Comparison of ENCODE assay signal across 1 cellular context in genomic region chr15:41493205-41493901, GRCh38.
A peak's percentile ranks its signal among the peaks of the same experiment; 100 is the strongest.
TF ChIP-seq lines count a peak whose summit lies in the region.

Gene ITPKA, plus strand, starts transcription at chr15:41493874. Its CDS starts 54 bp downstream, at chr15:41493928.

TF ChIP-seq in HepG2, 621 proteins besides CTCF, POLR2A, EP300 and RAD21 (continued from another document):
- TF ChIP-seq ZBED4 (CRISPR knock-in tag; IDR thresholded peaks at IDR 0.05; ENCODE audit: borderline replicate concordance) (0 out of 2 replicates have a peak, but pooled peaks have one; percentile 67), FOXK2 (IDR thresholded peaks at IDR 0.05) (no peak), ZNF607 (CRISPR knock-in tag; IDR thresholded peaks at IDR 0.05; ENCODE audit: borderline replicate concordance) (peak; percentile 60; the same call in 1 of the 2 replicates), ZNF136 (CRISPR knock-in tag; IDR thresholded peaks at IDR 0.05; ENCODE audit: low read depth) (0 out of 2 replicates have a peak, but pooled peaks have one; percentile 28), ZNF510 (CRISPR knock-in tag; IDR thresholded peaks at IDR 0.05; ENCODE audit: low read depth) (0 out of 2 replicates have a peak, but pooled peaks have one; percentile 61), MEIS1 (CRISPR knock-in tag; IDR thresholded peaks at IDR 0.05; ENCODE audit: borderline replicate concordance) (peak; percentile 72), ZBTB10 (CRISPR knock-in tag; IDR thresholded peaks at IDR 0.05; ENCODE audit: borderline replicate concordance) (peak; percentile 44; the same call in 1 of the 2 replicates), RARA (CRISPR knock-in tag; IDR thresholded peaks at IDR 0.05) (0 out of 2 replicates have a peak, but pooled peaks have one; percentile 30), ZNF777 (CRISPR knock-in tag; IDR thresholded peaks at IDR 0.05) (0 out of 2 replicates have a peak, but pooled peaks have one; percentile 55), ARNTL (CRISPR knock-in tag; IDR thresholded peaks at IDR 0.05) (peak; percentile 67; the same call in 1 of the 2 replicates), ZSCAN29 (CRISPR knock-in tag; conservative IDR thresholded peaks at IDR 0.05) (0 out of 2 replicates have a peak, but pooled peaks have one; percentile 54), ATF7-NPFF (CRISPR knock-in tag; IDR thresholded peaks at IDR 0.05; ENCODE audit: low read depth) (peak; percentile 67), MXI1 (IDR thresholded peaks at IDR 0.05; ENCODE audit: borderline replicate concordance, low read depth, low read length) (peak; percentile 56; the same call in 1 of the 3 replicates), BCL3 (CRISPR knock-in tag; IDR thresholded peaks at IDR 0.05) (0 out of 2 replicates have a peak, but pooled peaks have one; percentile 65), ARNT2 (CRISPR knock-in tag; IDR thresholded peaks at IDR 0.05; ENCODE audit: low read depth) (peak; percentile 24), NFKBIZ (CRISPR knock-in tag; IDR thresholded peaks at IDR 0.05) (no peak), THAP11 (CRISPR knock-in tag; IDR thresholded peaks at IDR 0.05) (peak; percentile 48; the same call in 1 of the 2 replicates), FLYWCH1 (CRISPR knock-in tag; IDR thresholded peaks at IDR 0.05) (no peak), ZNF432 (CRISPR knock-in tag; IDR thresholded peaks at IDR 0.05; ENCODE audit: borderline replicate concordance) (no peak), ZNF460 (CRISPR knock-in tag; IDR thresholded peaks at IDR 0.05; ENCODE audit: borderline replicate concordance) (no peak), ZNF782 (CRISPR knock-in tag; IDR thresholded peaks at IDR 0.05; ENCODE audit: borderline replicate concordance) (peak; percentile 75; the same call in 1 of the 2 replicates), IKZF5 (CRISPR knock-in tag; IDR thresholded peaks at IDR 0.05) (peak; percentile 34; the same call in 1 of the 2 replicates), ZMYM3 (CRISPR knock-in tag; IDR thresholded peaks at IDR 0.05) (peak; percentile 58; the same call in 1 of the 2 replicates), KDM3A (CRISPR knock-in tag; IDR thresholded peaks at IDR 0.05; ENCODE audit: low read depth) (peak; percentile 39; the same call in 1 of the 2 replicates), FOXP4 (CRISPR knock-in tag; IDR thresholded peaks at IDR 0.05) (peak; percentile 22; the same call in 1 of the 2 replicates), THAP8 (CRISPR knock-in tag; IDR thresholded peaks at IDR 0.05; ENCODE audit: borderline replicate concordance) (0 out of 2 replicates have a peak, but pooled peaks have one; percentile 57), SKI (IDR thresholded peaks at IDR 0.05; ENCODE audit: partially characterized antibody) (peak; percentile 53), GZF1 (CRISPR knock-in tag; IDR thresholded peaks at IDR 0.05) (peak; percentile 73; the same call in 1 of the 2 replicates), RBM39 (IDR thresholded peaks at IDR 0.05; ENCODE audit: low read depth, low read length, poor library complexity, severe bottlenecking) (peak; percentile 37), ZBTB44 (CRISPR knock-in tag; IDR thresholded peaks at IDR 0.05) (no peak), E2F1 (CRISPR knock-in tag; IDR thresholded peaks at IDR 0.05) (peak; percentile 68; the same call in 1 of the 2 replicates), ZNF639 (CRISPR knock-in tag; conservative IDR thresholded peaks at IDR 0.05) (no peak; the same call in 1 of the 2 replicates), TBX2 (CRISPR knock-in tag; IDR thresholded peaks at IDR 0.05; ENCODE audit: borderline replicate concordance) (peak; percentile 62; the same call in 1 of the 2 replicates), ZMAT3 (CRISPR knock-in tag; conservative IDR thresholded peaks at IDR 0.05) (peak; percentile 63; the same call in 1 of the 2 replicates)
